Comparison of ENCODE assay signal across 19 cellular contexts in the genomic region with DNA sequence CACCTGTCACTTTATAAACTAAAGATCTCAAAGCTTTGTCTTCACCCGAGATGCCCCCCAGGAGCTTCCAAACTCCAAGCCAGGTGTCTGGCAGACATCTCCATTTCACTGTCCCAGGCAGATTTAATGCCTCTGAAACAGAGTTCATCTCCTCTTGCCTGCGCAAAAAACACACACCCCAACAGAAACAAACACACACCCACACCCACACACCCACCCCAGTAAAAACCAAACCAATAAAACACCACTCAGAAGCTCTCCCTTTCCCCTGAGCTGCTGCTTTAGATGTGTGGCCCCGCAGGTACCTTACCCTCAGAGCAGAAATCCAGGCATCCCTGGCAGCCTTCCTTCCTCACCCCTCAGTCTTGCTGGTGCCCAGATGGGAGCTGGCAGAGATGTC. TPM values are rescaled to one million over a fixed set of nuclear protein-coding genes. Genes with fewer than 3 reads are reported as not detected.
DNase-seq lines count a peak whose midpoint lies in the region; ATAC-seq and TF ChIP-seq lines count a peak whose summit lies in the region.
"Had no signal": no experiment of that assay in that cellular context is flagged by ENCODE, and none has a peak within 500 bp of the region (broad histone marks: within the 10 kb centered on the region; RNA-seq: fewer than 3 reads in every experiment).

No MANE protein-coding gene starts in this region.

- no peaks in the 10 kb centered on the region for H3K9me3 Mint-ChIP-seq in stimulated activated naive CD8-positive, alpha-beta T cell treated with anti-CD3 and anti-CD28 coated beads, Interleukin-15, amount 100 ng/mL, for 72 hours
- H3K9me3 Mint-ChIP-seq in activated T-helper 1 cell treated with anti-CD3 and anti-CD28 coated beads, Interleukin-12 subunit alpha, Interleukin-12 subunit beta, Interleukin-2, Interleukin-4 antibody, amounts not matched to agents 30 ng/mL and 10 ng/mL and 1 ng/mL, durations not matched to agents 14 hours and 24 hours and 36 hours, result no peaks in the 10 kb centered on the region

- peaks cover 59% of the 10 kb centered on the region for H3K4me1 Mint-ChIP-seq in stimulated activated naive CD8-positive, alpha-beta T cell treated with anti-CD3 and anti-CD28 coated beads, Interleukin-15, amount 100 ng/mL, for 72 hours
- peaks cover 58% of the 10 kb centered on the region for H3K4me1 Mint-ChIP-seq in activated T-helper 1 cell treated with anti-CD3 and anti-CD28 coated beads, Interleukin-12 subunit alpha, Interleukin-12 subunit beta, Interleukin-2, Interleukin-4 antibody, amounts not matched to agents 30 ng/mL and 10 ng/mL and 1 ng/mL, durations not matched to agents 14 hours and 24 hours and 36 hours (ENCODE audit: low read depth)

- H3K36me3 ChIP-seq in mucosa of descending colon (ENCODE audit: low read depth) (no peaks in the 10 kb centered on the region), thyroid gland (peaks cover 0 to 3% of the 10 kb centered on the region in 2 donors)

- 76 to 78% methylated on average over 3 of the region's 3 CpGs for WGBS in thyroid gland, 2 donors

- DNase-seq in stimulated activated naive CD8-positive, alpha-beta T cell treated with anti-CD3 and anti-CD28 coated beads, Interleukin-15, amount 100 ng/mL, for 72 hours, result no peak
- DNase-seq in stimulated activated naive CD8-positive, alpha-beta T cell treated with anti-CD3 and anti-CD28 coated beads, Interleukin-15, Interleukin-2, amounts not matched to agents 100 U/mL and 50 U/mL, for 24 hours, result no peak
- no peak for DNase-seq in activated T-helper 1 cell treated with anti-CD3 and anti-CD28 coated beads, Interleukin-12 subunit alpha, Interleukin-12 subunit beta, Interleukin-2, Interleukin-4 antibody, amounts not matched to agents 30 ng/mL and 10 ng/mL and 1 ng/mL, durations not matched to agents 14 hours and 24 hours and 36 hours (ENCODE audit: low spot score)
- no peak for DNase-seq in mucosa of descending colon
- no peak for DNase-seq in thyroid gland
- no peak for DNase-seq in activated CD8-positive, alpha-beta memory T cell treated with anti-CD3 and anti-CD28 coated beads, Interleukin-2, amount 50 U/mL, for 48 hours
- DNase-seq in pons (ENCODE audit: low spot score), result no peak
- DNase-seq: activated CD4-positive, alpha-beta T cell treated with anti-CD3 and anti-CD28 coated beads for 4 hours; anterior cingulate cortex; Calu3; hippocampal formation; NCI-H2107; NCI-H524 treated with DMSO at 0.1 percent for 48 hours; stimulated activated CD4-positive, alpha-beta T cell treated with anti-CD3 and anti-CD28 coated beads, Interleukin-4, amount 100 ng/mL, for 4 hours; stimulated activated CD8-positive, alpha-beta memory T cell treated with anti-CD3 and anti-CD28 coated beads, Interleukin-4, amount 100 ng/mL, for 48 hours; T-helper 9 cell had no signal

- H3K27ac ChIP-seq in thyroid gland, result peak overlapping the region in 2 of 3 donors; percentile 5 to 30

- H3K4me3 Mint-ChIP-seq in stimulated activated naive CD8-positive, alpha-beta T cell treated with anti-CD3 and anti-CD28 coated beads, Interleukin-15, amount 100 ng/mL, for 72 hours, result peak overlapping the region in 1 of 2 donors; percentile 22
- no peak overlapping the region for H3K4me3 Mint-ChIP-seq in activated T-helper 1 cell treated with anti-CD3 and anti-CD28 coated beads, Interleukin-12 subunit alpha, Interleukin-12 subunit beta, Interleukin-2, Interleukin-4 antibody, amounts not matched to agents 30 ng/mL and 10 ng/mL and 1 ng/mL, durations not matched to agents 14 hours and 24 hours and 36 hours

- H3K27me3 ChIP-seq in thyroid gland, result no peaks in the 10 kb centered on the region

- peaks cover 36% of the 10 kb centered on the region for H3K36me3 Mint-ChIP-seq in activated T-helper 1 cell treated with anti-CD3 and anti-CD28 coated beads, Interleukin-12 subunit alpha, Interleukin-12 subunit beta, Interleukin-2, Interleukin-4 antibody, amounts not matched to agents 30 ng/mL and 10 ng/mL and 1 ng/mL, durations not matched to agents 14 hours and 24 hours and 36 hours (ENCODE audit: low read depth)

- intact Hi-C loops in activated T-helper 1 cell treated with anti-CD3 and anti-CD28 coated beads, Interleukin-12 subunit alpha, Interleukin-12 subunit beta, Interleukin-2, Interleukin-4 antibody, amounts not matched to agents 30 ng/mL and 10 ng/mL and 1 ng/mL, durations not matched to agents 14 hours and 24 hours and 36 hours (cut with micrococcal nuclease), result no loop called here
- intact Hi-C loops in mucosa of descending colon (cut with DNase I, micrococcal nuclease), result no loop called here
- intact Hi-C loops in thyroid gland (cut with DNase I), result no loop called here

- H3K27me3 Mint-ChIP-seq in stimulated activated naive CD8-positive, alpha-beta T cell treated with anti-CD3 and anti-CD28 coated beads, Interleukin-15, amount 100 ng/mL, for 72 hours, result no peaks in the 10 kb centered on the region
- H3K27me3 Mint-ChIP-seq in activated T-helper 1 cell treated with anti-CD3 and anti-CD28 coated beads, Interleukin-12 subunit alpha, Interleukin-12 subunit beta, Interleukin-2, Interleukin-4 antibody, amounts not matched to agents 30 ng/mL and 10 ng/mL and 1 ng/mL, durations not matched to agents 14 hours and 24 hours and 36 hours (ENCODE audit: insufficient read depth), result no peaks in the 10 kb centered on the region

- no peak for TF ChIP-seq POLR2A in thyroid gland (IDR thresholded peaks at IDR 0.05)

- peak overlapping the region; percentile 27 to 88 for H3K27ac Mint-ChIP-seq in stimulated activated naive CD8-positive, alpha-beta T cell treated with anti-CD3 and anti-CD28 coated beads, Interleukin-15, amount 100 ng/mL, for 72 hours
- peak overlapping the region; percentile 62 for H3K27ac Mint-ChIP-seq in activated T-helper 1 cell treated with anti-CD3 and anti-CD28 coated beads, Interleukin-12 subunit alpha, Interleukin-12 subunit beta, Interleukin-2, Interleukin-4 antibody, amounts not matched to agents 30 ng/mL and 10 ng/mL and 1 ng/mL, durations not matched to agents 14 hours and 24 hours and 36 hours

- no peak for TF ChIP-seq CTCF in mucosa of descending colon (IDR thresholded peaks at IDR 0.05)
- TF ChIP-seq CTCF in thyroid gland (IDR thresholded peaks at IDR 0.05), result no peak

- H3K4me3 ChIP-seq in mucosa of descending colon (no peak overlapping the region), thyroid gland (replicated peaks in 1 of 3) (no peak overlapping the region)
- H3K4me3 ChIP-seq: GM12878, smooth muscle cell had no signal

- H3K4me1 ChIP-seq in mucosa of descending colon (ENCODE audit: low read depth), result peaks cover 26% of the 10 kb centered on the region
- H3K4me1 ChIP-seq in thyroid gland, result peaks cover 23 to 43% of the 10 kb centered on the region in 2 donors

- H3K9me3 ChIP-seq in mucosa of descending colon, result no peaks in the 10 kb centered on the region
- H3K9me3 ChIP-seq in thyroid gland, result no peaks in the 10 kb centered on the region

- ATAC-seq in stimulated activated naive CD8-positive, alpha-beta T cell treated with anti-CD3 and anti-CD28 coated beads, Interleukin-15, amount 100 ng/mL, for 72 hours, result no peak
- ATAC-seq in stimulated activated naive CD8-positive, alpha-beta T cell treated with anti-CD3 and anti-CD28 coated beads, Interleukin-15, Interleukin-2, amounts not matched to agents 100 U/mL and 50 U/mL, for 24 hours, result no peak
- ATAC-seq in mucosa of descending colon, result peak; percentile 56
- no peak for ATAC-seq in HG03039 (IDR thresholded peaks at IDR 0.05; ENCODE audit: unreplicated experiment)
- ATAC-seq: GM12878 had no signal

RNA-seq across cellular contexts. Expression of a gene that starts 14.4 kb away (rescaled TPM):
- total RNA-seq in activated T-helper 1 cell treated with anti-CD3 and anti-CD28 coated beads, Interleukin-12 subunit alpha, Interleukin-12 subunit beta, Interleukin-2, Interleukin-4 antibody, amounts not matched to agents 30 ng/mL and 10 ng/mL and 1 ng/mL, durations not matched to agents 14 hours and 24 hours and 36 hours, result 77.6 and 81.9 TPM in 2 replicates
- total RNA-seq in mucosa of descending colon (10 to 100 TPM; 24.5 to 44.6 (median 44.0) TPM), thyroid gland (100 to 1,000 TPM in 2 of 4 donors, 10 to 100 TPM in 2; 57.6 to 287 (median 102) TPM)
